ENCODE assay signal across 25 cellular contexts in genomic region chr7:102409340-102409739, GRCh38. TPM values are rescaled to one million over a fixed set of nuclear protein-coding genes. Genes with fewer than 3 reads are reported as not detected.
DNase-seq lines count a peak whose midpoint lies in the region; ATAC-seq, FAIRE-seq and TF ChIP-seq lines count a peak whose summit lies in the region.
"Had no signal": no experiment of that assay in that cellular context is flagged by ENCODE, and none has a peak within 500 bp of the region (broad histone marks: within the 10 kb centered on the region; RNA-seq: fewer than 3 reads in every experiment).

No MANE protein-coding gene starts in this region.

- peaks cover 27% of the 10 kb centered on the region for H3K79me2 ChIP-seq in SU-DHL-6 (ENCODE audit: insufficient read depth, low read length)
- H3K79me2 ChIP-seq in K562 (ENCODE audit: control insufficient read depth, insufficient read depth, low read length): peaks cover 9% of the 10 kb centered on the region; the same call in 2 of the 3 replicates

- in situ Hi-C loops in K562 (cut with MboI): no loop called here

- H3K9ac ChIP-seq in SU-DHL-6 (ENCODE audit: low read length): no peak overlapping the region
- H3K9ac ChIP-seq in K562 (ENCODE audit: insufficient read depth in 1 of 2, low read depth in 2 of 2, low read length in 2 of 2): no peak overlapping the region

- H3K27me3 ChIP-seq in SU-DHL-6 (ENCODE audit: low read length) (no peaks in the 10 kb centered on the region), K562 (ENCODE audit: control insufficient read depth in 2 of 2, insufficient read depth in 2 of 2, low read length in 2 of 2) (no peaks in the 10 kb centered on the region)

- H3K9me2 ChIP-seq in SU-DHL-6 (replicated peaks; ENCODE audit: insufficient read depth, low read length): no peaks in the 10 kb centered on the region

- H3K27ac Mint-ChIP-seq in activated T-cell treated with anti-CD3 and anti-CD28 coated beads, Interleukin-2, amount 50 U/mL, for 24 hours: peak overlapping the region; percentile 32
- H3K27ac Mint-ChIP-seq in stimulated activated effector memory CD8-positive, alpha-beta T cell treated with anti-CD3 and anti-CD28 coated beads, Interleukin-12 subunit alpha, Interleukin-12 subunit beta, amount 100 ng/mL, for 72 hours: peak overlapping the region; percentile 64
- H3K27ac Mint-ChIP-seq in effector memory CD8-positive, alpha-beta T cell: no peak overlapping the region
- H3K27ac Mint-ChIP-seq: CD8-positive, alpha-beta T cell had no signal

- ATAC-seq in activated T-cell treated with anti-CD3 and anti-CD28 coated beads, Interleukin-2, amount 50 U/mL, for 4 hours: no peak
- no peak for ATAC-seq in K562
- ATAC-seq in stimulated activated effector memory CD8-positive, alpha-beta T cell treated with anti-CD3 and anti-CD28 coated beads, Interleukin-12 subunit alpha, Interleukin-12 subunit beta, amount 100 ng/mL, for 72 hours: no peak
- no peak for ATAC-seq in effector memory CD8-positive, alpha-beta T cell (replicated peaks)
- ATAC-seq: CD8-positive, alpha-beta T cell had no signal

- H3K36me3 Mint-ChIP-seq in activated T-cell treated with anti-CD3 and anti-CD28 coated beads, Interleukin-2, amount 50 U/mL, for 24 hours (ENCODE audit: low read depth): peaks cover 97% of the 10 kb centered on the region
- H3K36me3 Mint-ChIP-seq in activated T-cell treated with anti-CD3 and anti-CD28 coated beads, Interleukin-2, amount 50 U/mL, for 4 hours (ENCODE audit: insufficient read depth): peaks cover 49% of the 10 kb centered on the region
- peaks cover 100% of the 10 kb centered on the region for H3K36me3 Mint-ChIP-seq in stimulated activated effector memory CD8-positive, alpha-beta T cell treated with anti-CD3 and anti-CD28 coated beads, Interleukin-12 subunit alpha, Interleukin-12 subunit beta, amount 100 ng/mL, for 72 hours
- peaks cover 69% of the 10 kb centered on the region for H3K36me3 Mint-ChIP-seq in effector memory CD8-positive, alpha-beta T cell (ENCODE audit: insufficient read depth)

- H3K4me3 ChIP-seq in SU-DHL-6 (ENCODE audit: insufficient read depth, low read length, poor library complexity, severe bottlenecking) (no peak overlapping the region), K562 (no peak overlapping the region)

- BruUV-seq in K562 (replicated peaks; lab: Mats Ljungman, UMichigan): no TSS peak

- no peaks in the 10 kb centered on the region; a peak in 2 of 5 replicates for H3K4me1 ChIP-seq in K562 (replicated peaks in 1 of 2; ENCODE audit: control insufficient read depth in 2 of 2, insufficient read depth in 2 of 2, low read length in 2 of 2)

- H4K20me1 ChIP-seq in SU-DHL-6 (ENCODE audit: low read depth, low read length): no peaks in the 10 kb centered on the region
- H4K20me1 ChIP-seq in K562 (replicated peaks; ENCODE audit: control insufficient read depth, insufficient read depth, low read length): peaks cover 9% of the 10 kb centered on the region

- CTCF ChIA-PET in K562 (lab: Yijun Ruan, JAX; ENCODE audit: low intra/inter-chr PET ratio): no interaction called here

- TF ChIP-seq CTCF in SU-DHL-6 (IDR thresholded peaks at IDR 0.05; ENCODE audit: insufficient read depth, low read length, poor library complexity, severe bottlenecking) (no peak), K562 (IDR thresholded peaks at IDR 0.05 in 2 of 3, conservative IDR thresholded peaks at IDR 0.05 in 1 of 3; ENCODE audit: insufficient read depth in 2 of 3, low read depth in 1 of 3, low read length in 3 of 3) (no peak)

- H3K4me3 Mint-ChIP-seq in activated T-cell treated with anti-CD3 and anti-CD28 coated beads, Interleukin-2, amount 50 U/mL, for 24 hours: no peak overlapping the region
- H3K4me3 Mint-ChIP-seq in activated T-cell treated with anti-CD3 and anti-CD28 coated beads, Interleukin-2, amount 50 U/mL, for 4 hours: no peak overlapping the region
- H3K4me3 Mint-ChIP-seq in stimulated activated effector memory CD8-positive, alpha-beta T cell treated with anti-CD3 and anti-CD28 coated beads, Interleukin-12 subunit alpha, Interleukin-12 subunit beta, amount 100 ng/mL, for 72 hours: no peak overlapping the region
- H3K4me3 Mint-ChIP-seq in effector memory CD8-positive, alpha-beta T cell: no peak overlapping the region
- H3K4me3 Mint-ChIP-seq: CD8-positive, alpha-beta T cell had no signal

- H3K4me2 ChIP-seq in SU-DHL-6 (ENCODE audit: low read depth, low read length, poor library complexity, severe bottlenecking) (no peak overlapping the region), K562 (ENCODE audit: insufficient read depth, low read length) (no peak overlapping the region)

- no peaks in the 10 kb centered on the region for H3K9me1 ChIP-seq in K562 (ENCODE audit: control insufficient read depth, insufficient read depth, low read length)

- DNase-seq in activated T-cell treated with anti-CD3 and anti-CD28 coated beads, Interleukin-2, amount 50 U/mL, for 24 hours: no peak
- DNase-seq in activated T-cell treated with anti-CD3 and anti-CD28 coated beads, Interleukin-2, amount 50 U/mL, for 4 hours: no peak
- DNase-seq in K562 (ENCODE audit: extremely low read depth in 1 of 4, low spot score in 3 of 4): no peak
- no peak for DNase-seq in stimulated activated effector memory CD8-positive, alpha-beta T cell treated with anti-CD3 and anti-CD28 coated beads, Interleukin-12 subunit alpha, Interleukin-12 subunit beta, amount 100 ng/mL, for 72 hours (ENCODE audit: low spot score in 2 of 2)
- DNase-seq in HuH-7 (ENCODE audit: low spot score): no peak
- no peak for DNase-seq in effector memory CD8-positive, alpha-beta T cell
- no peak for DNase-seq in COLO829 (ENCODE audit: low spot score)
- DNase-seq: CD8-positive, alpha-beta T cell; MM.1S; NCI-H1092; NCI-H1436 treated with DMSO at 0.1 percent for 48 hours; NCI-H2081; NCI-H446 treated with DMSO at 0.1 percent for 48 hours; NCI-H748 treated with DMSO at 0.1 percent for 48 hours; OCI-M1; Right ventricle myocardium superior had no signal

- H3K4me1 Mint-ChIP-seq in activated T-cell treated with anti-CD3 and anti-CD28 coated beads, Interleukin-2, amount 50 U/mL, for 24 hours (ENCODE audit: low read depth): peaks cover 12% of the 10 kb centered on the region
- peaks cover 11% of the 10 kb centered on the region for H3K4me1 Mint-ChIP-seq in activated T-cell treated with anti-CD3 and anti-CD28 coated beads, Interleukin-2, amount 50 U/mL, for 4 hours (ENCODE audit: low read depth)
- peaks cover 20% of the 10 kb centered on the region for H3K4me1 Mint-ChIP-seq in stimulated activated effector memory CD8-positive, alpha-beta T cell treated with anti-CD3 and anti-CD28 coated beads, Interleukin-12 subunit alpha, Interleukin-12 subunit beta, amount 100 ng/mL, for 72 hours
- H3K4me1 Mint-ChIP-seq in effector memory CD8-positive, alpha-beta T cell (ENCODE audit: low read depth in 2 of 2): peaks cover 3 to 4% of the 10 kb centered on the region in 2 donors

- TF ChIP-seq POLR2A in K562 (conservative IDR thresholded peaks at IDR 0.05): no peak

- intact Hi-C loops in K562 (cut with micrococcal nuclease): no loop called here

- H3K27ac ChIP-seq in SU-DHL-6 (ENCODE audit: low read depth, low read length) (peak overlapping the region; percentile 75; the same call in 1 of the 2 replicates), K562 (ENCODE audit: extremely low read depth, low read depth, low read length) (no peak overlapping the region)
- H3K27ac ChIP-seq: HL-60 had no signal

- H2AFZ ChIP-seq in SU-DHL-6 (ENCODE audit: low read depth, low read length, severe bottlenecking) (no peak overlapping the region), K562 (ENCODE audit: low read depth, low read length) (no peak overlapping the region)

- H3K9me3 ChIP-seq in SU-DHL-6 (ENCODE audit: insufficient read depth, low read length) (no peaks in the 10 kb centered on the region), K562 (replicated peaks; ENCODE audit: control insufficient read depth, insufficient read depth, low read depth, low read length) (0 out of 2 replicates have a peak, but pooled peaks cover 3% of the 10 kb centered on the region)

- peaks cover 31% of the 10 kb centered on the region for H3K36me3 ChIP-seq in SU-DHL-6 (ENCODE audit: low read length)
- H3K36me3 ChIP-seq in K562 (ENCODE audit: control insufficient read depth, insufficient read depth, low read length): peaks cover 96% of the 10 kb centered on the region

- no peak for FAIRE-seq in K562 (lab: Jason Lieb, UNC)
- FAIRE-seq: GM12892, GM18507 had no signal

- TF ChIP-seq EP300 in K562 (IDR thresholded peaks at IDR 0.05; ENCODE audit: low read length): no peak

- H3K27me3 Mint-ChIP-seq in activated T-cell treated with anti-CD3 and anti-CD28 coated beads, Interleukin-2, amount 50 U/mL, for 24 hours: no peaks in the 10 kb centered on the region
- no peaks in the 10 kb centered on the region for H3K27me3 Mint-ChIP-seq in activated T-cell treated with anti-CD3 and anti-CD28 coated beads, Interleukin-2, amount 50 U/mL, for 4 hours (ENCODE audit: low read depth)
- H3K27me3 Mint-ChIP-seq in effector memory CD8-positive, alpha-beta T cell: no peaks in the 10 kb centered on the region

- POLR2A ChIA-PET in K562 (lab: Yijun Ruan, JAX): interaction anchor here (1.0 kb wide), 1 partner anchor 14 kb away, joined by 3 read pairs; the partner anchor contains the start of gene PRKRIP1

- TF ChIP-seq RAD21 in K562 (CRISPR knock-in tag; conservative IDR thresholded peaks at IDR 0.05 in 1 of 2, IDR thresholded peaks at IDR 0.05 in 1 of 2): no peak

- 97% methylated on average over 4 of the region's 4 CpGs for WGBS in K562 (ENCODE audit: insufficient coverage, low coverage, missing lambda C conversion rate)

- peaks cover 40% of the 10 kb centered on the region for H3F3A ChIP-seq in SU-DHL-6 (ENCODE audit: insufficient read depth)

- H3K9me3 Mint-ChIP-seq in activated T-cell treated with anti-CD3 and anti-CD28 coated beads, Interleukin-2, amount 50 U/mL, for 24 hours: no peaks in the 10 kb centered on the region
- H3K9me3 Mint-ChIP-seq in activated T-cell treated with anti-CD3 and anti-CD28 coated beads, Interleukin-2, amount 50 U/mL, for 4 hours: peaks cover 6% of the 10 kb centered on the region
- H3K9me3 Mint-ChIP-seq in stimulated activated effector memory CD8-positive, alpha-beta T cell treated with anti-CD3 and anti-CD28 coated beads, Interleukin-12 subunit alpha, Interleukin-12 subunit beta, amount 100 ng/mL, for 72 hours: peaks cover 3% of the 10 kb centered on the region
- H3K9me3 Mint-ChIP-seq in effector memory CD8-positive, alpha-beta T cell: no peaks in the 10 kb centered on the region
- H3K9me3 Mint-ChIP-seq: CD8-positive, alpha-beta T cell had no signal

RNA-seq across cellular contexts. Expression of gene PRKRIP1, which starts 13.2 kb away (rescaled TPM):
- total RNA-seq in activated T-cell treated with anti-CD3 and anti-CD28 coated beads, Interleukin-2, amount 50 U/mL, for 4 hours: 10 to 100 TPM; 24.8 to 30.1 (median 27.0) TPM
- total RNA-seq in K562 (2011; cell fraction: chromatin; rRNA removed; ENCODE audit: low replicate concordance): 41.9 and 63.9 TPM in 2 replicates
- 59.3 and 69.9 TPM in 2 replicates for total RNA-seq in K562 (2011; cell fraction: nucleolus; rRNA removed)
- 40.8 and 43.3 TPM in 2 replicates for total RNA-seq in K562 (2011; cell fraction: nucleoplasm; rRNA removed)
- total RNA-seq in K562 (2014; rRNA removed) (40.0 and 44.6 TPM in 2 replicates), K562 (2014; rRNA removed; fragmentation: Illumina TruSeq; extraction: Trizol) (14.8 and 15.9 TPM in 2 replicates), K562 (2015; rRNA removed; fragmentation: Illumina TruSeq; extraction: Trizol) (25.3 and 27.3 TPM in 2 replicates), K562 (2021) (25.2 and 33.9 TPM in 2 replicates)
- polyA plus RNA-seq in K562 (2011; rRNA removed) (17.2 and 18.1 TPM in 2 replicates), K562 (2014; fragmentation: Illumina TruSeq; extraction: Trizol) (19.3 and 19.8 TPM in 2 replicates), K562 (2014; fragmentation: Nextera tagmentation; extraction: Ambion mirVana) (10 to 100 TPM; 14.9 to 19.6 TPM), K562 (2014; rRNA removed) (48.6 and 52.1 TPM in 2 replicates)
- polyA plus RNA-seq in K562 (2011; cell fraction: cytosol; rRNA removed): 15.5 and 21.3 TPM in 2 replicates
- polyA plus RNA-seq in K562 (2011; cell fraction: nucleus; rRNA removed): 62.2 and 104 TPM in 2 replicates
- polyA plus RNA-seq in K562 (2012): 24.5 and 27.3 TPM in 2 replicates
- 5.6 and 5.9 TPM in 2 replicates for polyA minus RNA-seq in K562 (2011; rRNA and poly(A)+ RNA removed)
- polyA minus RNA-seq in K562 (2011; cell fraction: cytosol; rRNA and poly(A)+ RNA removed): 8.3 and 9.5 TPM in 2 replicates
- polyA minus RNA-seq in K562 (2011; cell fraction: nucleus; rRNA and poly(A)+ RNA removed): 15.4 and 20.5 TPM in 2 replicates

RNA-seq across cellular contexts. Expression of gene ORAI2, which starts 24.0 kb away (rescaled TPM):
- 10 to 100 TPM; 24.8 to 35.9 (median 27.4) TPM for total RNA-seq in activated T-cell treated with anti-CD3 and anti-CD28 coated beads, Interleukin-2, amount 50 U/mL, for 4 hours
- 18.4 and 52.2 TPM in 2 replicates for total RNA-seq in K562 (2011; cell fraction: chromatin; rRNA removed; ENCODE audit: low replicate concordance)
- 30.3 and 37.7 TPM in 2 replicates for total RNA-seq in K562 (2011; cell fraction: nucleolus; rRNA removed)
- total RNA-seq in K562 (2011; cell fraction: nucleoplasm; rRNA removed): 25.7 and 31.2 TPM in 2 replicates
- total RNA-seq in K562 (2014; rRNA removed) (18.3 and 23.1 TPM in 2 replicates), K562 (2014; rRNA removed; fragmentation: Illumina TruSeq; extraction: Trizol) (4.0 and 4.1 TPM in 2 replicates), K562 (2015; rRNA removed; fragmentation: Illumina TruSeq; extraction: Trizol) (9.0 and 9.2 TPM in 2 replicates), K562 (2021) (23.5 and 27.7 TPM in 2 replicates)
- polyA plus RNA-seq in K562 (2011; rRNA removed) (14.3 and 16.0 TPM in 2 replicates), K562 (2014; fragmentation: Illumina TruSeq; extraction: Trizol) (7.7 and 18.6 TPM in 2 replicates), K562 (2014; fragmentation: Nextera tagmentation; extraction: Ambion mirVana) (1 to 10 TPM; 1.1 to 2.0 TPM), K562 (2014; rRNA removed) (16.7 and 18.9 TPM in 2 replicates)
- 32.8 and 91.3 TPM in 2 replicates for polyA plus RNA-seq in K562 (2011; cell fraction: cytosol; rRNA removed)
- 5.5 and 11.5 TPM in 2 replicates for polyA plus RNA-seq in K562 (2011; cell fraction: nucleus; rRNA removed)
- polyA plus RNA-seq in K562 (2012): 34.3 and 36.5 TPM in 2 replicates
- 11.4 and 21.4 TPM in 2 replicates for polyA minus RNA-seq in K562 (2011; rRNA and poly(A)+ RNA removed)
- polyA minus RNA-seq in K562 (2011; cell fraction: cytosol; rRNA and poly(A)+ RNA removed): 35.3 and 38.1 TPM in 2 replicates
- polyA minus RNA-seq in K562 (2011; cell fraction: nucleus; rRNA and poly(A)+ RNA removed): 4.0 and 4.6 TPM in 2 replicates

RNA-seq across cellular contexts. Expression of gene SPDYE6, which starts 53.1 kb away (rescaled TPM):
- not detected for total RNA-seq in activated T-cell treated with anti-CD3 and anti-CD28 coated beads, Interleukin-2, amount 50 U/mL, for 4 hours
- 0.23 and 0.65 TPM in 2 replicates for total RNA-seq in K562 (2011; cell fraction: chromatin; rRNA removed; ENCODE audit: low replicate concordance)
- not detected in 2 replicates for total RNA-seq in K562 (2011; cell fraction: nucleolus; rRNA removed)
- 0.38 TPM in 1 of 2 replicates, not detected in the other for total RNA-seq in K562 (2011; cell fraction: nucleoplasm; rRNA removed)
- total RNA-seq in K562 (2014; rRNA removed) (not detected in 2 replicates), K562 (2014; rRNA removed; fragmentation: Illumina TruSeq; extraction: Trizol) (not detected in 2 replicates), K562 (2015; rRNA removed; fragmentation: Illumina TruSeq; extraction: Trizol) (not detected in 2 replicates), K562 (2021) (not detected in 2 replicates)
- polyA plus RNA-seq in K562 (2011; rRNA removed) (not detected in 2 replicates), K562 (2014; fragmentation: Illumina TruSeq; extraction: Trizol) (not detected in 2 replicates), K562 (2014; fragmentation: Nextera tagmentation; extraction: Ambion mirVana) (under 1 TPM; 0.24 to 0.35 TPM), K562 (2014; rRNA removed) (not detected in 2 replicates)
- not detected in 2 replicates for polyA plus RNA-seq in K562 (2011; cell fraction: cytosol; rRNA removed)
- not detected in 2 replicates for polyA plus RNA-seq in K562 (2011; cell fraction: nucleus; rRNA removed)
- polyA plus RNA-seq in K562 (2012): 2.1 and 2.9 TPM in 2 replicates
- not detected in 2 replicates for polyA minus RNA-seq in K562 (2011; rRNA and poly(A)+ RNA removed)
- not detected in 2 replicates for polyA minus RNA-seq in K562 (2011; cell fraction: cytosol; rRNA and poly(A)+ RNA removed)
- polyA minus RNA-seq in K562 (2011; cell fraction: nucleus; rRNA and poly(A)+ RNA removed): not detected in 2 replicates
- total RNA-seq: A172; CD8-positive, alpha-beta T cell; H4; HT1080; LHCN-M2; Right ventricle myocardium superior had no signal
- polyA plus RNA-seq: BJ had no signal

RNA-seq across cellular contexts. Expression of gene ALKBH4, which starts 55.3 kb away (rescaled TPM):
- 10 to 100 TPM; 13.7 to 15.4 (median 15.0) TPM for total RNA-seq in activated T-cell treated with anti-CD3 and anti-CD28 coated beads, Interleukin-2, amount 50 U/mL, for 4 hours
- 4.3 and 16.0 TPM in 2 replicates for total RNA-seq in K562 (2011; cell fraction: chromatin; rRNA removed; ENCODE audit: low replicate concordance)
- total RNA-seq in K562 (2011; cell fraction: nucleolus; rRNA removed): 9.1 and 10.8 TPM in 2 replicates
- total RNA-seq in K562 (2011; cell fraction: nucleoplasm; rRNA removed): 6.9 and 7.2 TPM in 2 replicates
- total RNA-seq in K562 (2014; rRNA removed): 21.4 and 41.5 TPM in 2 replicates
- 5.7 and 7.2 TPM in 2 replicates for total RNA-seq in K562 (2014; rRNA removed; fragmentation: Illumina TruSeq; extraction: Trizol)
- total RNA-seq in K562 (2015; rRNA removed; fragmentation: Illumina TruSeq; extraction: Trizol): 13.5 and 15.2 TPM in 2 replicates
- 18.5 and 19.6 TPM in 2 replicates for total RNA-seq in K562 (2021)
- polyA plus RNA-seq in K562 (2011; rRNA removed): 4.6 and 4.7 TPM in 2 replicates
- polyA plus RNA-seq in K562 (2011; cell fraction: cytosol; rRNA removed): 6.4 and 21.6 TPM in 2 replicates
- polyA plus RNA-seq in K562 (2011; cell fraction: nucleus; rRNA removed): 3.5 and 6.3 TPM in 2 replicates
- polyA plus RNA-seq in K562 (2012): 10.7 and 13.3 TPM in 2 replicates
- polyA plus RNA-seq in K562 (2014; fragmentation: Illumina TruSeq; extraction: Trizol): 7.1 and 10.0 TPM in 2 replicates
- polyA plus RNA-seq in K562 (2014; fragmentation: Nextera tagmentation; extraction: Ambion mirVana): 10 to 100 TPM in 1 of 2 experiments, 1 to 10 TPM in 1; 6.7 to 11.8 TPM
- polyA plus RNA-seq in K562 (2014; rRNA removed): 13.8 and 18.1 TPM in 2 replicates
- 1.5 and 2.0 TPM in 2 replicates for polyA minus RNA-seq in K562 (2011; rRNA and poly(A)+ RNA removed)
- 3.6 and 6.6 TPM in 2 replicates for polyA minus RNA-seq in K562 (2011; cell fraction: cytosol; rRNA and poly(A)+ RNA removed)
- polyA minus RNA-seq in K562 (2011; cell fraction: nucleus; rRNA and poly(A)+ RNA removed): 3.4 and 3.9 TPM in 2 replicates

RNA-seq across cellular contexts. Expression of gene LRWD1, which starts 55.4 kb away (rescaled TPM):
- 10 to 100 TPM; 54.8 to 57.9 (median 57.7) TPM for total RNA-seq in activated T-cell treated with anti-CD3 and anti-CD28 coated beads, Interleukin-2, amount 50 U/mL, for 4 hours
- 20.9 and 70.7 TPM in 2 replicates for total RNA-seq in K562 (2011; cell fraction: chromatin; rRNA removed; ENCODE audit: low replicate concordance)
- 74.0 and 78.4 TPM in 2 replicates for total RNA-seq in K562 (2011; cell fraction: nucleolus; rRNA removed)
- total RNA-seq in K562 (2011; cell fraction: nucleoplasm; rRNA removed): 23.7 and 31.9 TPM in 2 replicates
- total RNA-seq in K562 (2014; rRNA removed) (51.2 and 62.4 TPM in 2 replicates), K562 (2014; rRNA removed; fragmentation: Illumina TruSeq; extraction: Trizol) (14.1 and 21.3 TPM in 2 replicates), K562 (2015; rRNA removed; fragmentation: Illumina TruSeq; extraction: Trizol) (38.3 and 38.5 TPM in 2 replicates), K562 (2021) (64.7 and 66.0 TPM in 2 replicates)
- polyA plus RNA-seq in K562 (2011; rRNA removed) (25.8 and 28.5 TPM in 2 replicates), K562 (2014; fragmentation: Illumina TruSeq; extraction: Trizol) (33.2 and 52.4 TPM in 2 replicates), K562 (2014; fragmentation: Nextera tagmentation; extraction: Ambion mirVana) (under 1 TPM; 0.61 to 0.78 TPM), K562 (2014; rRNA removed) (64.8 and 65.7 TPM in 2 replicates)
- 21.8 and 77.0 TPM in 2 replicates for polyA plus RNA-seq in K562 (2011; cell fraction: cytosol; rRNA removed)
- 35.4 and 76.1 TPM in 2 replicates for polyA plus RNA-seq in K562 (2011; cell fraction: nucleus; rRNA removed)
- 42.1 and 48.6 TPM in 2 replicates for polyA plus RNA-seq in K562 (2012)
- 11.1 and 23.2 TPM in 2 replicates for polyA minus RNA-seq in K562 (2011; rRNA and poly(A)+ RNA removed)
- 28.3 and 46.6 TPM in 2 replicates for polyA minus RNA-seq in K562 (2011; cell fraction: cytosol; rRNA and poly(A)+ RNA removed)
- polyA minus RNA-seq in K562 (2011; cell fraction: nucleus; rRNA and poly(A)+ RNA removed): 19.7 and 29.1 TPM in 2 replicates

Comparison
In these comparisons a context has a peak if more than half of its experiments do, and no peak if none do; other contexts are left out.
1. H3K27ac Mint-ChIP-seq: peak in activated T-cell treated with anti-CD3 and anti-CD28 coated beads, Interleukin-2, amount 50 U/mL, for 24 hours (single experiment) and stimulated activated effector memory CD8-positive, alpha-beta T cell treated with anti-CD3 and anti-CD28 coated beads, Interleukin-12 subunit alpha, Interleukin-12 subunit beta, amount 100 ng/mL, for 72 hours (single experiment); none in effector memory CD8-positive, alpha-beta T cell (0 of 2).